In the genomic region with DNA sequence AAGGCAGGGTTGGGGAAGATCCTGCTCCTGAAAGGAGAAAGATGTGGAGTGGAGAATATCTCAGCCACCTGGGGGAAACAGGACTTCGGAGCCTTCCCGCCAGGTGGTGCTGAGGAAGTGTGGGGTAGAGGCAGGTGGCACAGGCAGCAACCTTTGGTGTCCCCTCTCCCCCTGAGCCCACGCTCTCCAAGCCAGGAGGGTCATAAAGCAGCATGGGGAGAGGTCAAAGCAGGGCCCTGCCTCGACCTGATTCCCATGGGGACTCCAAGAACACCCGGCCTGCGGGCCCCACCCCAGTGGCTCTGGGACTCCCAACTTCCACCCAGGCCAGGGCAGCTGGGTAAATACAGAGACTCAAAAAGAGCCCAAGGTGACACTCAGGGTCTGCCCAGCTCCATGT, we compare ENCODE assay signal across 27 cellular contexts.
"Had no signal": no experiment of that assay in that cellular context is flagged by ENCODE, and none has a peak within 500 bp of the region (broad histone marks: within the 10 kb centered on the region; RNA-seq: fewer than 3 reads in every experiment).

No MANE protein-coding gene starts in this region.

- H3K27ac Mint-ChIP-seq: endodermal cell; memory B cell; nephron; neural progenitor cell; stimulated activated effector memory CD8-positive, alpha-beta T cell treated with anti-CD3 and anti-CD28 coated beads, Interleukin-12 subunit alpha, Interleukin-12 subunit beta, amount 100 ng/mL, for 72 hours had no signal

- H3K27me3 ChIP-seq: dorsolateral prefrontal cortex, gastrocnemius medialis, neural progenitor cell, ovary, sigmoid colon, tibial nerve had no signal

- H3K4me1 Mint-ChIP-seq: endodermal cell, memory B cell, neural progenitor cell had no signal

- H3K4me3 Mint-ChIP-seq: endodermal cell; memory B cell; naive thymus-derived CD4-positive, alpha-beta T cell; nephron; neural progenitor cell; stimulated activated effector memory CD8-positive, alpha-beta T cell treated with anti-CD3 and anti-CD28 coated beads, Interleukin-12 subunit alpha, Interleukin-12 subunit beta, amount 100 ng/mL, for 72 hours had no signal

- H3K4me2 ChIP-seq: neural progenitor cell had no signal

- H3K9me3 ChIP-seq: gastrocnemius medialis, ovary, psoas muscle, sigmoid colon, stomach, tibial nerve had no signal

- H3K4me1 ChIP-seq: neural progenitor cell, sigmoid colon, stomach, tibial nerve had no signal

- ATAC-seq: esophagus mucosa; gastrocnemius medialis; left ventricle myocardium superior; naive thymus-derived CD4-positive, alpha-beta T cell; psoas muscle; right cardiac atrium; stimulated activated effector memory CD8-positive, alpha-beta T cell treated with anti-CD3 and anti-CD28 coated beads, Interleukin-12 subunit alpha, Interleukin-12 subunit beta, amount 100 ng/mL, for 72 hours had no signal

- H2AFZ ChIP-seq: neural progenitor cell had no signal

- DNase-seq: cerebellar nuclear complex; dorsolateral prefrontal cortex; effector CD8-positive, alpha-beta T cell; endodermal cell; foreskin fibroblast; gastrocnemius medialis; left ventricle myocardium superior; midbrain; nucleus accumbens; ovary; posterior cingulate gyrus; psoas muscle; right cardiac atrium; sigmoid colon; stimulated activated CD4-positive, alpha-beta T cell treated with anti-CD3 and anti-CD28 coated beads, Interleukin-2, amount 100 ng/mL, for 24 hours; stimulated activated CD4-positive, alpha-beta T cell treated with anti-CD3 and anti-CD28 coated beads, Interleukin-4, amount 100 ng/mL, for 24 hours; stimulated activated naive CD4-positive, alpha-beta T cell treated with Interleukin-2 at 50 U/mL for 16 hours; stomach had no signal

- H3K4me3 ChIP-seq: dorsolateral prefrontal cortex, gastrocnemius medialis, lung, neural progenitor cell, ovary, psoas muscle, sigmoid colon, stomach, tibial nerve had no signal

- H3K36me3 Mint-ChIP-seq: memory B cell; naive thymus-derived CD4-positive, alpha-beta T cell; neural progenitor cell; stimulated activated effector memory CD8-positive, alpha-beta T cell treated with anti-CD3 and anti-CD28 coated beads, Interleukin-12 subunit alpha, Interleukin-12 subunit beta, amount 100 ng/mL, for 72 hours had no signal

- H3K9ac ChIP-seq: neural progenitor cell had no signal

- H3K36me3 ChIP-seq: gastrocnemius medialis, neural progenitor cell, ovary, sigmoid colon, stomach, tibial nerve had no signal

- H3K27ac ChIP-seq: dorsolateral prefrontal cortex, epithelial cell of prostate, gastrocnemius medialis, neural progenitor cell, ovary, psoas muscle, sigmoid colon, stomach, tibial nerve had no signal
